In genomic region chr14:28902930-28903329, GRCh38 we compare ENCODE assay signal across 23 cellular contexts.
"Had no signal": no experiment of that assay in that cellular context is flagged by ENCODE, and none has a peak within 500 bp of the region (broad histone marks: within the 10 kb centered on the region; RNA-seq: fewer than 3 reads in every experiment).

No MANE protein-coding gene starts in this region.

- H3K4me3 ChIP-seq: dorsolateral prefrontal cortex, esophagus muscularis mucosa, gastroesophageal sphincter, left lung, lower lobe of right lung, prostate gland, spleen, testis, tibial nerve, upper lobe of right lung had no signal

- DNase-seq: cortex of kidney; dorsolateral prefrontal cortex; effector CD8-positive, alpha-beta T cell; glutamatergic neuron; left lung; lower lobe of right lung; midbrain; occipital lobe; retina; spleen; stimulated activated CD4-positive, alpha-beta T cell treated with anti-CD3 and anti-CD28 coated beads, Interleukin-15, amount 100 ng/mL, for 24 hours; stimulated activated CD4-positive, alpha-beta T cell treated with anti-CD3 and anti-CD28 coated beads, Interleukin-1b, Interleukin-23, amount 100 ng/mL, for 48 hours; stimulated activated CD4-positive, alpha-beta T cell treated with anti-CD3 and anti-CD28 coated beads, Interleukin-4, amount 100 ng/mL, for 24 hours; testis; upper lobe of right lung had no signal

- H3K9me3 ChIP-seq: gastroesophageal sphincter, lower lobe of right lung, prostate gland, testis, tibial nerve, upper lobe of right lung had no signal

- ATAC-seq: gastroesophageal sphincter; left lung; lower lobe of right lung; natural killer cell treated with Interleukin-12 subunit alpha and Interleukin-12 subunit beta and Interleukin-15 and Interleukin-18, amount 100 ng/mL, for 72 hours; sciatic nerve; stimulated activated memory B cell treated with anti-CD40 and anti-IgM and Interleukin-4, amounts not matched to agents 10 μg/mL and 1 μg/mL and 100 μg/mL, for 72 hours; upper lobe of right lung had no signal

- H3K27me3 ChIP-seq: dorsolateral prefrontal cortex, esophagus muscularis mucosa, gastroesophageal sphincter, left lung, spleen, testis, tibial nerve, upper lobe of right lung had no signal

- H3K4me1 ChIP-seq: esophagus muscularis mucosa, gastroesophageal sphincter, left lung, lower lobe of right lung, parathyroid adenoma, prostate gland, spleen, testis, tibial nerve, upper lobe of right lung had no signal

- H2AFZ ChIP-seq: parathyroid adenoma had no signal

- H3K27ac ChIP-seq: dorsolateral prefrontal cortex, esophagus muscularis mucosa, gastroesophageal sphincter, left lung, lower lobe of right lung, parathyroid adenoma, prostate gland, spleen, testis, tibial nerve, upper lobe of right lung had no signal

- H3K9ac ChIP-seq: parathyroid adenoma had no signal

- H3K36me3 ChIP-seq: esophagus muscularis mucosa, gastroesophageal sphincter, left lung, lower lobe of right lung, prostate gland, spleen, tibial nerve, upper lobe of right lung had no signal
